6 cellular contexts compared by ENCODE assay signal in genomic region chr6:51005779-51006178, GRCh38.
"Had no signal": no experiment of that assay in that cellular context is flagged by ENCODE, and none has a peak within 500 bp of the region (broad histone marks: within the 10 kb centered on the region; RNA-seq: fewer than 3 reads in every experiment).

No MANE protein-coding gene starts in this region.

- FAIRE-seq: HTR-8/SVneo had no signal

- H3K9ac ChIP-seq: KMS-11 had no signal

- H3K27ac ChIP-seq: HL-60, KMS-11 had no signal

- H3K4me2 ChIP-seq: KMS-11 had no signal

- DNase-seq: IMR-90, KBM-7, KG1 had no signal
